Comparison of ENCODE assay signal across 8 cellular contexts in the genomic region with DNA sequence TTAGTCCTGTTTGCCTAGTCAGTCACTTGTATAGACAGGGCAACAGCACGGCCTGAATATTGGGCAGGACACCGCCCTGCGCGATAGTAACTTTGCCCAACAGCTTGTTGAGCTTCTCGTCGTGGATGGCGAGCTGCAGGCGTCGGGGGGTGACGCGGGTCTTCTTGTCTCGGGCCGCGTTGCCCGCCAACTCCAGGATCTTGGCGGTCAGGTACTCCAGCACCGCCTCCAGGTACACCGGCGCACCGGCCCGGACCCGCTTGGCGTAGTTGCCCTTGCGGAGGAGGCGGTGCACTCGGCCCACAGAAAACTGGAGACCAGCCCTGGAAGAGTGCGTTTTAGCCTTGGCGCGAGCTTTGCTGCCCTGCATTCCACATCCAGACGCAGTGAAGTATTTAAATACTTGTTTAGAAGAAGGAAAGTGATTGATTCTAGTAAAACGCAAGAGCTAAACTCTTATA.
DNase-seq lines count a peak whose midpoint lies in the region; ATAC-seq and TF ChIP-seq lines count a peak whose summit lies in the region.

No MANE protein-coding gene starts in this region.

- TF ChIP-seq POLR2A in vagina (IDR thresholded peaks at IDR 0.05), result no peak

- no peaks in the 10 kb centered on the region for H3K36me3 Mint-ChIP-seq in endodermal cell (ENCODE audit: low read depth)

- no peaks in the 10 kb centered on the region for H3K9me3 ChIP-seq in endodermal cell (ENCODE audit: control insufficient read depth, low read length)
- no peaks in the 10 kb centered on the region for H3K9me3 ChIP-seq in muscle layer of duodenum (ENCODE audit: control insufficient read depth in 1 of 2, low read length in 2 of 2)
- H3K9me3 ChIP-seq in vagina, result no peaks in the 10 kb centered on the region

- H3K27ac ChIP-seq in endodermal cell (ENCODE audit: low read depth, low read length), result peak overlapping the region; percentile 72
- H3K27ac ChIP-seq in muscle layer of duodenum (ENCODE audit: low read length), result peak overlapping the region; percentile 83
- H3K27ac ChIP-seq in vagina, result peak overlapping the region; percentile 70

- H3K9ac ChIP-seq in endodermal cell (ENCODE audit: extremely low read depth, low read length, poor library complexity, severe bottlenecking), result peak overlapping the region; percentile 86

- no peaks in the 10 kb centered on the region for H3K27me3 Mint-ChIP-seq in endodermal cell (ENCODE audit: insufficient read depth)

- intact Hi-C loops in vagina (cut with DNase I), result no loop called here

- H3K27me3 ChIP-seq in endodermal cell (ENCODE audit: control insufficient read depth, insufficient read depth, low read length, poor library complexity, severe bottlenecking), result no peaks in the 10 kb centered on the region
- H3K27me3 ChIP-seq in muscle layer of duodenum (ENCODE audit: low read depth, low read length), result no peaks in the 10 kb centered on the region
- no peaks in the 10 kb centered on the region for H3K27me3 ChIP-seq in vagina

- H3K4me3 ChIP-seq in endodermal cell (ENCODE audit: low read length) (peak overlapping the region; percentile 91), muscle layer of duodenum (ENCODE audit: low read depth in 1 of 2, low read length in 2 of 2) (peak overlapping the region; percentile 58 to 72), vagina (peak overlapping the region; percentile 47 to 49)

- peak; percentile 75 for DNase-seq in NCI-H146 (lab: John Stamatoyannopoulos, UW)
- no peak for DNase-seq in NCI-H146 treated with DMSO at 0.1 percent for 48 hours (lab: John Stamatoyannopoulos, UW; ENCODE audit: unreplicated experiment)
- DNase-seq in activated CD4-positive, alpha-beta T cell treated with anti-CD3 and anti-CD28 coated beads for 4 hours, result peak; percentile 25 to 48
- DNase-seq in endodermal cell, result peak; percentile 89
- peak in 1 of 2 donors; percentile 89 for DNase-seq in vagina (ENCODE audit: extremely low spot score in 2 of 2)
- no peak for DNase-seq in GM19240 (ENCODE audit: insufficient read length, low spot score)

- no peak overlapping the region for H3K4me3 Mint-ChIP-seq in endodermal cell

- 0% methylated on average over 28 to 31 of the region's 31 CpGs for WGBS in endodermal cell (ENCODE audit: insufficient coverage in 1 of 2, insufficient read length in 1 of 2), 2 experiments

- H3K36me3 ChIP-seq in endodermal cell (ENCODE audit: control insufficient read depth, insufficient read depth, low read length), result no peaks in the 10 kb centered on the region
- no peaks in the 10 kb centered on the region for H3K36me3 ChIP-seq in muscle layer of duodenum (ENCODE audit: control insufficient read depth in 1 of 2, insufficient read depth in 2 of 2, low read length in 2 of 2)
- no peaks in the 10 kb centered on the region for H3K36me3 ChIP-seq in vagina

- H3K27ac Mint-ChIP-seq in endodermal cell, result no peak overlapping the region

- TF ChIP-seq CTCF in endodermal cell (conservative IDR thresholded peaks at IDR 0.05) (peak; percentile 46), vagina (IDR thresholded peaks at IDR 0.05) (no peak)

- H3K4me1 Mint-ChIP-seq in endodermal cell, result peaks cover 28% of the 10 kb centered on the region

- H3K9me3 Mint-ChIP-seq in endodermal cell, result no peaks in the 10 kb centered on the region

- peak; percentile 24 for ATAC-seq in HG03280 (IDR thresholded peaks at IDR 0.05; ENCODE audit: unreplicated experiment)

- H3K4me1 ChIP-seq in endodermal cell (ENCODE audit: control insufficient read depth, insufficient read depth, low read length) (peaks cover 4% of the 10 kb centered on the region), muscle layer of duodenum (ENCODE audit: control insufficient read depth in 1 of 2, insufficient read depth in 2 of 2, low read length in 2 of 2) (peaks cover 0 to 8% of the 10 kb centered on the region in 2 donors), vagina (peaks cover 16% of the 10 kb centered on the region)

Comparison
In these comparisons a context has a peak if more than half of its experiments do, and no peak if none do; other contexts are left out.
1. DNase-seq: peak in NCI-H146 (single experiment), activated CD4-positive, alpha-beta T cell treated with anti-CD3 and anti-CD28 coated beads for 4 hours (2 of 2) and endodermal cell (single experiment); none in NCI-H146 treated with DMSO at 0.1 percent for 48 hours (single experiment) and GM19240 (single experiment).
2. Peak in every context shown above with its lines, with median percentiles within 50 percentile points of each other: H3K27ac ChIP-seq and H3K4me3 ChIP-seq.